Comparison of ENCODE assay signal across 15 cellular contexts in genomic region chr3:152296382-152296781, GRCh38. TPM values are rescaled to one million over a fixed set of nuclear protein-coding genes. Genes with fewer than 3 reads are reported as not detected.
A peak's percentile ranks its signal among the peaks of the same experiment; 100 is the strongest.
DNase-seq lines count a peak whose midpoint lies in the region; ATAC-seq, FAIRE-seq and TF ChIP-seq lines count a peak whose summit lies in the region.
"Had no signal": no experiment of that assay in that cellular context is flagged by ENCODE, and none has a peak within 500 bp of the region (broad histone marks: within the 10 kb centered on the region; RNA-seq: fewer than 3 reads in every experiment).

No MANE protein-coding gene starts in this region.

- H3K4me2 ChIP-seq in KMS-11: peak overlapping the region; percentile 60; the same call in 1 of the 2 replicates
- no peak overlapping the region for H3K4me2 ChIP-seq in GM12878 (ENCODE audit: control insufficient read depth, insufficient read depth)

- H3K4me3 Mint-ChIP-seq in CD8-positive, alpha-beta memory T cell: peak overlapping the region; percentile 36 to 71 (median 68)
- H3K4me3 Mint-ChIP-seq in osteocyte (ENCODE audit: unreplicated experiment): no peak overlapping the region

- TF ChIP-seq RAD21 in GM12878 (IDR thresholded peaks at IDR 0.05; ENCODE audit: insufficient read depth, low read depth, low read length): no peak

- peaks cover 18% of the 10 kb centered on the region for H3K36me3 ChIP-seq in CD8-positive, alpha-beta memory T cell (ENCODE audit: insufficient read depth, low read length)
- H3K36me3 ChIP-seq in KMS-11 (ENCODE audit: insufficient read depth) (peaks cover 16% of the 10 kb centered on the region; the same call in 1 of the 2 replicates), GM12878 (ENCODE audit: control insufficient read depth in 2 of 2, insufficient read depth in 2 of 2, low read length in 1 of 2) (peaks cover 4 to 28% of the 10 kb centered on the region in 2 experiments), suprapubic skin (no peaks in the 10 kb centered on the region)

- H3K79me2 ChIP-seq in KMS-11 (ENCODE audit: insufficient read depth, low read depth) (peaks cover 100% of the 10 kb centered on the region), GM12878 (ENCODE audit: control insufficient read depth, insufficient read depth, low read length) (peaks cover 96% of the 10 kb centered on the region)

- peaks cover 87 to 94% (median 91%) of the 10 kb centered on the region in 3 donors for H3K4me1 Mint-ChIP-seq in CD8-positive, alpha-beta memory T cell
- peaks cover 71% of the 10 kb centered on the region for H3K4me1 Mint-ChIP-seq in osteocyte (ENCODE audit: unreplicated experiment)

- TSS peak; percentile 6 for BruUV-seq in GM12878 (replicated peaks; lab: Mats Ljungman, UMichigan)

- peaks cover 14 to 47% (median 22%) of the 10 kb centered on the region in 3 donors for H3K36me3 Mint-ChIP-seq in CD8-positive, alpha-beta memory T cell
- H3K36me3 Mint-ChIP-seq in osteocyte (ENCODE audit: unreplicated experiment): peaks cover 22% of the 10 kb centered on the region

- FAIRE-seq in GM12878 (lab: Jason Lieb, UNC): no peak
- FAIRE-seq: kidney had no signal

- H3K27me3 Mint-ChIP-seq in CD8-positive, alpha-beta memory T cell: no peaks in the 10 kb centered on the region
- no peaks in the 10 kb centered on the region for H3K27me3 Mint-ChIP-seq in osteocyte (ENCODE audit: unreplicated experiment)

- H3K9ac ChIP-seq in KMS-11 (no peak overlapping the region), GM12878 (ENCODE audit: control insufficient read depth, insufficient read depth, low read length) (no peak overlapping the region)

- POLR2A ChIA-PET in CD8-positive, alpha-beta memory T cell (lab: Charles Lee): no interaction called here
- POLR2A ChIA-PET in GM12878 (lab: Charles Lee): interaction anchor here (0.6 to 0.7 kb wide), 4 partner anchors 28 to 91 kb away, joined by 3 to 6 read pairs (median 4); partner anchors contain the start of gene MBNL1

- in situ Hi-C loops in GM12878 (cut with MboI): no loop called here

- SMC1A ChIA-PET in GM12878 (lab: Charles Lee; ENCODE audit: uncharacterized antibody, unreplicated experiment): interaction anchor here (0.6 to 9.4 kb wide), 7 partner anchors 13 to 147 kb away, joined by 3 to 115 read pairs (median 3); no protein-coding TSS in a partner anchor

- TF ChIP-seq EP300 in GM12878 (IDR thresholded peaks at IDR 0.05; ENCODE audit: borderline replicate concordance in 1 of 2, control insufficient read depth in 1 of 2, low read depth in 2 of 2, low read length in 2 of 2) (no peak), suprapubic skin (IDR thresholded peaks at IDR 0.05) (no peak)

- TF ChIP-seq CTCF in KMS-11 (conservative IDR thresholded peaks at IDR 0.05; ENCODE audit: low read depth, low read length) (no peak), GM12878 (IDR thresholded peaks at IDR 0.05 in 2 of 3, conservative IDR thresholded peaks at IDR 0.05 in 1 of 3; ENCODE audit: control insufficient read depth in 2 of 3, extremely low read depth in 1 of 3, insufficient read depth in 1 of 3, low read depth in 3 of 3, low read length in 3 of 3) (no peak), osteocyte (IDR thresholded peaks at IDR 0.05) (no peak), suprapubic skin (IDR thresholded peaks at IDR 0.05) (no peak)

- no peaks in the 10 kb centered on the region for H3K9me3 ChIP-seq in CD8-positive, alpha-beta memory T cell (ENCODE audit: low read length)
- peaks cover 3% of the 10 kb centered on the region; the same call in 2 of the 3 replicates for H3K9me3 ChIP-seq in GM12878 (replicated peaks; ENCODE audit: control insufficient read depth, insufficient read depth, low read length)
- H3K9me3 ChIP-seq in suprapubic skin: no peaks in the 10 kb centered on the region
- H3K9me3 ChIP-seq: mucosa of descending colon had no signal

- no peak overlapping the region for H3K27ac ChIP-seq in CD8-positive, alpha-beta memory T cell (ENCODE audit: low read depth, low read length)
- peak overlapping the region; percentile 5; the same call in 1 of the 2 replicates for H3K27ac ChIP-seq in KMS-11
- H3K27ac ChIP-seq in GM12878 (ENCODE audit: control insufficient read depth, insufficient read depth): no peak overlapping the region
- no peak overlapping the region for H3K27ac ChIP-seq in suprapubic skin

- intact Hi-C loops in GM12878 (cut with micrococcal nuclease; ENCODE audit: unreplicated experiment): no loop called here

- ATAC-seq in GM12878 (no peak), HG02870 (IDR thresholded peaks at IDR 0.05; ENCODE audit: unreplicated experiment) (no peak)

- H3K9me3 Mint-ChIP-seq in CD8-positive, alpha-beta memory T cell: no peaks in the 10 kb centered on the region
- no peaks in the 10 kb centered on the region for H3K9me3 Mint-ChIP-seq in osteocyte (ENCODE audit: unreplicated experiment)

- H3K4me1 ChIP-seq in CD8-positive, alpha-beta memory T cell (ENCODE audit: insufficient read depth, low read length): peaks cover 88% of the 10 kb centered on the region
- H3K4me1 ChIP-seq in KMS-11 (ENCODE audit: low read depth, poor library complexity, severe bottlenecking) (peaks cover 100% of the 10 kb centered on the region), GM12878 (ENCODE audit: control insufficient read depth, insufficient read depth, low read length) (peaks cover 32% of the 10 kb centered on the region), suprapubic skin (peaks cover 77% of the 10 kb centered on the region)

- H2AFZ ChIP-seq in KMS-11 (ENCODE audit: low read depth) (no peak overlapping the region), GM12878 (ENCODE audit: control insufficient read depth, low read depth, low read length) (no peak overlapping the region)

- WGBS in GM12878 (ENCODE audit: insufficient coverage, insufficient replicate concordance, low lambda C conversion rate, missing lambda C conversion rate): 17% methylated on average over 3 of the region's 3 CpGs
- 79% methylated on average over 3 of the region's 3 CpGs for WGBS in suprapubic skin

- no peak for DNase-seq in CD8-positive, alpha-beta memory T cell
- DNase-seq in GM12878 (ENCODE audit: low read depth, low spot score) (no peak), osteocyte (ENCODE audit: extremely low spot score, unreplicated experiment) (no peak), suprapubic skin (ENCODE audit: low spot score in 2 of 2) (no peak), glomerular visceral epithelial cell (ENCODE audit: extremely low spot score) (no peak)
- DNase-seq: activated CD4-positive, CD25-positive, alpha-beta regulatory T cell; activated effector memory CD4-positive, alpha-beta T cell treated with anti-CD3 and anti-CD28 coated beads, Interleukin-2, amount 50 U/mL, for 16 hours; caudate nucleus; glutamatergic neuron; kidney; mucosa of descending colon; stimulated activated CD4-positive, alpha-beta T cell treated with anti-CD3 and anti-CD28 coated beads, Interleukin-4, amount 100 ng/mL, for 24 hours; stimulated activated naive CD4-positive, alpha-beta T cell treated with Interleukin-2 at 50 U/mL for 16 hours had no signal

- peak overlapping the region; percentile 61 to 92 (median 81) for H3K27ac Mint-ChIP-seq in CD8-positive, alpha-beta memory T cell
- peak overlapping the region; percentile 54 for H3K27ac Mint-ChIP-seq in osteocyte (ENCODE audit: unreplicated experiment)

- no peaks in the 10 kb centered on the region for H3K27me3 ChIP-seq in CD8-positive, alpha-beta memory T cell (ENCODE audit: insufficient read depth, low read length, poor library complexity, severe bottlenecking)
- H3K27me3 ChIP-seq in KMS-11 (ENCODE audit: insufficient read depth, low read depth): no peaks in the 10 kb centered on the region
- H3K27me3 ChIP-seq in GM12878 (replicated peaks in 1 of 2; ENCODE audit: control insufficient read depth in 2 of 2, insufficient read depth in 2 of 2, low read length in 1 of 2): no peaks in the 10 kb centered on the region
- H3K27me3 ChIP-seq in suprapubic skin: no peaks in the 10 kb centered on the region

- RAD21 ChIA-PET in GM12878 (lab: Charles Lee; ENCODE audit: unreplicated experiment): interaction anchor here (0.6 to 1.0 kb wide), 2 partner anchors 13 to 96 kb away, joined by 3 read pairs; no protein-coding TSS in a partner anchor

- H4K20me1 ChIP-seq in KMS-11 (ENCODE audit: insufficient read depth) (peaks cover 96% of the 10 kb centered on the region), GM12878 (ENCODE audit: control insufficient read depth, insufficient read depth) (peaks cover 4% of the 10 kb centered on the region)

- H3K4me3 ChIP-seq in CD8-positive, alpha-beta memory T cell (ENCODE audit: low read length): no peak overlapping the region
- H3K4me3 ChIP-seq in KMS-11 (IDR thresholded peaks at IDR 0.05; ENCODE audit: insufficient read depth, low read depth, low read length) (no peak overlapping the region), GM12878 (no peak overlapping the region), suprapubic skin (no peak overlapping the region)
- H3K4me3 ChIP-seq: mucosa of descending colon had no signal

- TF ChIP-seq POLR2A in GM12878 (IDR thresholded peaks at IDR 0.05; ENCODE audit: low read depth, low read length) (no peak), suprapubic skin (IDR thresholded peaks at IDR 0.05) (no peak)

- CTCF ChIA-PET in CD8-positive, alpha-beta memory T cell (lab: Charles Lee): interaction anchor here (1.4 kb wide), 1 partner anchor 11 kb away, joined by 4 read pairs; no protein-coding TSS in a partner anchor
- CTCF ChIA-PET in GM12878 (lab: Yijun Ruan, JAX): interaction anchor here (0.8 to 1.7 kb wide), 4 partner anchors 19 to 112 kb away, joined by 3 to 5 read pairs (median 3); no protein-coding TSS in a partner anchor

RNA-seq across cellular contexts. Expression of gene MBNL1, which starts 27.7 kb away (rescaled TPM):
- 100 to 1,000 TPM; 386 to 391 TPM for total RNA-seq in CD8-positive, alpha-beta memory T cell
- polyA plus RNA-seq in CD8-positive, alpha-beta memory T cell: 303 TPM
- 485 and 489 TPM in 2 replicates for total RNA-seq in GM12878 (2013; cell fraction: nucleolus; rRNA removed)
- 337 and 351 TPM in 2 replicates for total RNA-seq in GM12878 (2014; rRNA removed)
- 218 TPM in 2 replicates for total RNA-seq in GM12878 (2014; rRNA removed; fragmentation: Illumina TruSeq; extraction: Trizol)
- total RNA-seq in GM12878 (2021): 239 and 247 TPM in 2 replicates
- polyA plus RNA-seq in GM12878 (2011; ENCODE audit: low read depth): 64.8 TPM
- 80.9 and 82.1 TPM in 2 replicates for polyA plus RNA-seq in GM12878 (2011; rRNA removed)
- polyA plus RNA-seq in GM12878 (2011; cell fraction: cytosol; rRNA removed): 104 and 129 TPM in 2 replicates
- polyA plus RNA-seq in GM12878 (2011; cell fraction: nucleus; rRNA removed): 52.1 and 62.2 TPM in 2 replicates
- polyA plus RNA-seq in GM12878 (2012): 94.4 and 94.6 TPM in 2 replicates
- polyA plus RNA-seq in GM12878 (2014; fragmentation: Illumina TruSeq; extraction: Trizol): 200 and 216 TPM in 2 replicates
- 10 to 100 TPM; 59.6 to 73.3 TPM for polyA plus RNA-seq in GM12878 (2014; fragmentation: Nextera tagmentation; extraction: Ambion mirVana)
- polyA plus RNA-seq in GM12878 (2014; rRNA removed): 132 and 143 TPM in 2 replicates
- polyA plus RNA-seq in GM12878 (2016; fragmentation: Nextera tagmentation; extraction: Ambion mirVana): 100 to 1,000 TPM; 141 to 146 TPM
- 286 and 329 TPM in 2 replicates for polyA minus RNA-seq in GM12878 (2011; rRNA and poly(A)+ RNA removed)
- 138 and 193 TPM in 2 replicates for polyA minus RNA-seq in GM12878 (2011; cell fraction: cytosol; rRNA and poly(A)+ RNA removed)
- 137 and 215 TPM in 2 replicates for polyA minus RNA-seq in GM12878 (2011; cell fraction: nucleus; rRNA and poly(A)+ RNA removed)
- 159 and 166 TPM in 2 replicates for total RNA-seq in osteocyte
- total RNA-seq in suprapubic skin: 100 to 1,000 TPM; 258 to 478 (median 320) TPM
